In genomic region chr6:137870744-137871247, GRCh38 we compare ENCODE assay signal across 8 cellular contexts. TPM values are rescaled to one million over a fixed set of nuclear protein-coding genes. Genes with fewer than 3 reads are reported as not detected.
A peak's percentile ranks its signal among the peaks of the same experiment; 100 is the strongest.
DNase-seq lines count a peak whose midpoint lies in the region; ATAC-seq lines count a peak whose summit lies in the region.

No MANE protein-coding gene starts in this region.

- intact Hi-C loops in CD4-positive, alpha-beta memory T cell (cut with micrococcal nuclease): loop anchor here (1.0 to 2.0 kb wide), 5 partner anchors 8 to 238 kb away; no protein-coding TSS in a partner anchor

- peaks cover 0 to 4% of the 10 kb centered on the region in 2 donors for H3K27me3 Mint-ChIP-seq in CD4-positive, alpha-beta memory T cell

- peak; percentile 73 to 76 (median 74) for DNase-seq in CD4-positive, alpha-beta memory T cell
- DNase-seq in RPMI8226 (peak; percentile 56), AG08395 (ENCODE audit: low spot score) (no peak), epidermal melanocyte (ENCODE audit: insufficient read length, low spot score) (no peak)
- peak; percentile 25 for DNase-seq in effector CD8-positive, alpha-beta T cell (lab: John Stamatoyannopoulos, UW)
- peak; percentile 66 for DNase-seq in stimulated activated CD8-positive, alpha-beta memory T cell treated with anti-CD3 and anti-CD28 coated beads, Interleukin-4, amount 100 ng/mL, for 48 hours

- POLR2A ChIA-PET in CD4-positive, alpha-beta memory T cell (lab: Charles Lee; ENCODE audit: partially characterized antibody): interaction anchor here (0.6 to 9.3 kb wide), 16 partner anchors 13 to 1581 kb away, joined by 3 to 134 read pairs (median 4); partner anchors contain the start of gene BCLAF1

- H3K36me3 Mint-ChIP-seq in CD4-positive, alpha-beta memory T cell: peaks cover 49 to 91% of the 10 kb centered on the region in 2 donors

- peak overlapping the region; percentile 88 to 100 (median 96) for H3K4me3 Mint-ChIP-seq in CD4-positive, alpha-beta memory T cell

- peak overlapping the region; percentile 71 to 93 for H3K4me3 ChIP-seq in CD4-positive, alpha-beta memory T cell (ENCODE audit: low read length in 2 of 2)

- no peaks in the 10 kb centered on the region for H3K27me3 ChIP-seq in CD4-positive, alpha-beta memory T cell (ENCODE audit: insufficient read depth, low read length)

- peak overlapping the region; percentile 93 to 99 (median 99) for H3K27ac Mint-ChIP-seq in CD4-positive, alpha-beta memory T cell

- peak overlapping the region; percentile 99 for H3K27ac ChIP-seq in CD4-positive, alpha-beta memory T cell (ENCODE audit: low read depth, low read length)

- H3K36me3 ChIP-seq in CD4-positive, alpha-beta memory T cell (ENCODE audit: insufficient read depth, low read length): peaks cover 38% of the 10 kb centered on the region

- H3K9me3 Mint-ChIP-seq in CD4-positive, alpha-beta memory T cell: peaks cover 0 to 5% (median 0%) of the 10 kb centered on the region in 8 donors

- H3K4me1 Mint-ChIP-seq in CD4-positive, alpha-beta memory T cell: peaks cover 45 to 94% (median 61%) of the 10 kb centered on the region in 4 donors

- peaks cover 68% of the 10 kb centered on the region for H3K4me1 ChIP-seq in CD4-positive, alpha-beta memory T cell (ENCODE audit: insufficient read depth, low read length)

- CTCF ChIA-PET in CD4-positive, alpha-beta memory T cell (lab: Charles Lee; ENCODE audit: partially characterized antibody): interaction anchor here (0.7 to 8.1 kb wide), 22 partner anchors 11 to 235 kb away, joined by 3 to 97 read pairs (median 5); no protein-coding TSS in a partner anchor

- ATAC-seq in GM21515 (IDR thresholded peaks at IDR 0.05; ENCODE audit: unreplicated experiment) (peak; percentile 20), GM21360 (IDR thresholded peaks at IDR 0.05; ENCODE audit: unreplicated experiment) (no peak)

- H3K9me3 ChIP-seq in CD4-positive, alpha-beta memory T cell (ENCODE audit: control insufficient read depth in 1 of 2, low read length in 2 of 2): no peaks in the 10 kb centered on the region

RNA-seq across cellular contexts. Expression of gene TNFAIP3, which starts 3.7 kb away (rescaled TPM):
- total RNA-seq in CD4-positive, alpha-beta memory T cell: 100 to 1,000 TPM; 145 to 165 TPM
- 100 to 1,000 TPM; 112 to 318 TPM for polyA plus RNA-seq in CD4-positive, alpha-beta memory T cell

Comparison
In these comparisons a context has a peak if more than half of its experiments do, and no peak if none do; other contexts are left out.
1. DNase-seq: peak in CD4-positive, alpha-beta memory T cell (5 of 5), RPMI8226 (single experiment), effector CD8-positive, alpha-beta T cell (single experiment) and stimulated activated CD8-positive, alpha-beta memory T cell treated with anti-CD3 and anti-CD28 coated beads, Interleukin-4, amount 100 ng/mL, for 48 hours (single experiment); none in AG08395 (single experiment) and epidermal melanocyte (single experiment).